In the genomic region with DNA sequence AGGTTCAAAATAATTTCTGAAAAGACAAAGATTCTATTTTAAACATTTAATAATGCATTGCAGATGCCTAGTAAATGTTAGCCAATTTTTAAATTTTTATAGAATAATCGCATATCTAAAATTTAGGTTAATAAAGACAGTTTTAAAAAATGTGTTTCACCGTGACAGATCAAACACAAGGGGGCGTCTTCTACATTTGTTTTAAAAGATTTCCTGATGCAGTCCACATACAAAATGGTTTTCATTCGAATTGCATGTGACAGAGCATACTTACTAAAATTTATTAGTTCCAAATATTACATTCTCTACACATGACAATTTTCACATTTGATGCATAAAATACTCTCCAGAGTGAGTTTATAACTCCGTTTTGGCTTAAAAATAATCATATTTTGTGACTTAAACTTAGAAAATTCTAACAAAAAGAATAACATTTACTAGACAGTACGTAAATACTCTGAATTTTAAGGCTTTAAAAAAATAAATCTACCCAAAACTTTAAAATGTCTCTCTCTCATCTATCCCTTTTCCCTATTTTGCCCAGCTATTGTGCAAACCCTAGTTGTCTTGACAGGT, we compare ENCODE assay signal across 8 cellular contexts.
DNase-seq lines count a peak whose midpoint lies in the region; ATAC-seq and TF ChIP-seq lines count a peak whose summit lies in the region.

No MANE protein-coding gene starts in this region.

- H3K27me3 ChIP-seq in left ventricle myocardium inferior (ENCODE audit: low read depth) (no peaks in the 10 kb centered on the region), gastroesophageal sphincter (no peaks in the 10 kb centered on the region)

- H3K9me3 Mint-ChIP-seq in type B pancreatic cell = no peaks in the 10 kb centered on the region

- DNase-seq in left ventricle myocardium inferior (no peak), left cardiac atrium (no peak), SK-N-MC (ENCODE audit: low read depth, low spot score) (peak; percentile 30), type B pancreatic cell (ENCODE audit: extremely low spot score, unreplicated experiment) (no peak), hepatic stellate cell (ENCODE audit: low spot score) (no peak), KG1 (lab: John Stamatoyannopoulos, UW) (no peak), NCI-H187 (lab: John Stamatoyannopoulos, UW) (no peak)

- no peaks in the 10 kb centered on the region for H3K36me3 Mint-ChIP-seq in type B pancreatic cell

- H3K36me3 ChIP-seq in left ventricle myocardium inferior (no peaks in the 10 kb centered on the region), SK-N-MC (ENCODE audit: insufficient read depth, low read length) (no peaks in the 10 kb centered on the region), gastroesophageal sphincter (no peaks in the 10 kb centered on the region)

- peak; percentile 78 for TF ChIP-seq CTCF in left ventricle myocardium inferior (IDR thresholded peaks at IDR 0.05; ENCODE audit: borderline replicate concordance)
- peak; percentile 51 to 66 (median 64) for TF ChIP-seq CTCF in gastroesophageal sphincter (IDR thresholded peaks at IDR 0.05)
- peak; percentile 82 for TF ChIP-seq CTCF in type B pancreatic cell (conservative IDR thresholded peaks at IDR 0.05)

- TF ChIP-seq EP300 in gastroesophageal sphincter (IDR thresholded peaks at IDR 0.05) = no peak

- peaks cover 9% of the 10 kb centered on the region for H3K4me1 Mint-ChIP-seq in type B pancreatic cell (ENCODE audit: unreplicated experiment)

- intact Hi-C loops in left ventricle myocardium inferior (cut with micrococcal nuclease) = loop anchor here (5.0 to 10.0 kb wide), 2 partner anchors 68 to 925 kb away; no protein-coding TSS in a partner anchor
- intact Hi-C loops in left cardiac atrium (cut with DNase I) = loop anchor here in 1 of 2 donors (2.0 kb wide), 1 partner anchor 75 kb away; a partner anchor contains a TSS

- H3K4me1 ChIP-seq in left ventricle myocardium inferior (no peaks in the 10 kb centered on the region), gastroesophageal sphincter (no peaks in the 10 kb centered on the region)

- no peak for TF ChIP-seq POLR2A in gastroesophageal sphincter (IDR thresholded peaks at IDR 0.05)

- ATAC-seq in left cardiac atrium = no peak
- no peak for ATAC-seq in gastroesophageal sphincter

- H3K27ac Mint-ChIP-seq in type B pancreatic cell = peak overlapping the region; percentile 0

- 16 to 22% methylated on average over 6 of the region's 6 CpGs for WGBS in gastroesophageal sphincter (ENCODE audit: low coverage in 1 of 2), 2 donors

- H3K9me3 ChIP-seq in left ventricle myocardium inferior (replicated peaks) (no peaks in the 10 kb centered on the region), SK-N-MC (ENCODE audit: low read depth, low read length) (no peaks in the 10 kb centered on the region), gastroesophageal sphincter (no peaks in the 10 kb centered on the region)

- no peak overlapping the region for H3K4me3 ChIP-seq in left ventricle myocardium inferior
- no peak overlapping the region for H3K4me3 ChIP-seq in SK-N-MC
- no peak overlapping the region for H3K4me3 ChIP-seq in gastroesophageal sphincter

- H3K27me3 Mint-ChIP-seq in type B pancreatic cell = no peaks in the 10 kb centered on the region

- H3K9ac ChIP-seq in SK-N-MC (ENCODE audit: insufficient read length) = peak overlapping the region; percentile 61

- no peak overlapping the region for H3K27ac ChIP-seq in left ventricle myocardium inferior (replicated peaks)
- H3K27ac ChIP-seq in SK-N-MC = peak overlapping the region; percentile 56
- no peak overlapping the region for H3K27ac ChIP-seq in gastroesophageal sphincter

- H3K4me3 Mint-ChIP-seq in type B pancreatic cell = no peak overlapping the region
